15 cellular contexts compared by ENCODE assay signal in genomic region chr10:104334561-104334960, GRCh38. TPM values are rescaled to one million over a fixed set of nuclear protein-coding genes. Genes with fewer than 3 reads are reported as not detected.
DNase-seq lines count a peak whose midpoint lies in the region; ATAC-seq, FAIRE-seq and TF ChIP-seq lines count a peak whose summit lies in the region.
"Had no signal": no experiment of that assay in that cellular context is flagged by ENCODE, and none has a peak within 500 bp of the region (broad histone marks: within the 10 kb centered on the region; RNA-seq: fewer than 3 reads in every experiment).

No MANE protein-coding gene starts in this region.

- H3K4me2 ChIP-seq in K562 (ENCODE audit: insufficient read depth, low read length), result peak overlapping the region; percentile 91

- no peak for FAIRE-seq in K562 (lab: Jason Lieb, UNC)
- FAIRE-seq: endothelial cell of umbilical vein had no signal

- no peaks in the 10 kb centered on the region for H3K9me3 Mint-ChIP-seq in activated naive CD4-positive, alpha-beta T cell treated with anti-CD3 and anti-CD28 coated beads for 36 hours
- H3K9me3 Mint-ChIP-seq: activated CD4-positive, alpha-beta T cell treated with anti-CD3 and anti-CD28 coated beads, Interleukin-2, amount 10 ng/mL, durations not matched to agents 24 days and 14 days had no signal

- H3K27ac ChIP-seq in K562 (ENCODE audit: extremely low read depth, low read depth, low read length) (peak overlapping the region; percentile 55; the same call in 2 of the 3 replicates), lung (ENCODE audit: low read depth in 1 of 2, low read length in 1 of 2) (peak overlapping the region; percentile 11 to 94), tibial nerve (peak overlapping the region in 3 of 4 donors; percentile 45 to 98 (median 97)), A673 (ENCODE audit: low read depth, low read length, poor library complexity, severe bottlenecking) (no peak overlapping the region)
- H3K27ac ChIP-seq: HL-60, SK-N-MC had no signal

- H3K9me3 ChIP-seq in K562 (replicated peaks; ENCODE audit: control insufficient read depth, insufficient read depth, low read depth, low read length), result no peaks in the 10 kb centered on the region
- H3K9me3 ChIP-seq in lung (ENCODE audit: control insufficient read depth in 2 of 2, insufficient read depth in 1 of 2, low read length in 1 of 2), result no peaks in the 10 kb centered on the region
- H3K9me3 ChIP-seq in tibial nerve, result no peaks in the 10 kb centered on the region
- no peaks in the 10 kb centered on the region for H3K9me3 ChIP-seq in A673 (ENCODE audit: low read depth, low read length, poor library complexity, severe bottlenecking)

- no peak for ATAC-seq in K562
- ATAC-seq in lung (ENCODE audit: insufficient read depth, low FRiP score), result no peak
- ATAC-seq in HG03025 (IDR thresholded peaks at IDR 0.05; ENCODE audit: low FRiP score, unreplicated experiment), result no peak
- no peak for ATAC-seq in GM18519 (IDR thresholded peaks at IDR 0.05; ENCODE audit: low FRiP score, unreplicated experiment)

- BruUV-seq in K562 (replicated peaks; lab: Mats Ljungman, UMichigan), result no TSS peak
- no TSS peak for BruUV-seq in A673 (replicated peaks; lab: Mats Ljungman, UMichigan)

- peaks cover 100% of the 10 kb centered on the region for H3K79me2 ChIP-seq in K562 (ENCODE audit: control insufficient read depth, insufficient read depth, low read length)

- peak overlapping the region; percentile 41 to 87; a peak in 3 of 4 replicates for H3K9ac ChIP-seq in K562 (ENCODE audit: insufficient read depth in 1 of 2, low read depth in 2 of 2, low read length in 2 of 2)

- 71% methylated on average over 6 of the region's 6 CpGs for WGBS in K562 (ENCODE audit: insufficient coverage, low coverage, missing lambda C conversion rate)
- WGBS in lung, 2 donors, result 94 to 95% methylated on average over 6 of the region's 6 CpGs
- 89 to 97% methylated on average over 6 of the region's 6 CpGs for WGBS in tibial nerve, 2 donors

- intact Hi-C loops in activated naive CD4-positive, alpha-beta T cell treated with anti-CD3 and anti-CD28 coated beads for 36 hours (cut with micrococcal nuclease), result loop anchor here (10.0 kb wide), 1 partner anchor 640 kb away; no protein-coding TSS in a partner anchor
- intact Hi-C loops in K562 (cut with micrococcal nuclease) (no loop called here), A673 (cut with micrococcal nuclease; ENCODE audit: unreplicated experiment) (no loop called here)

- TF ChIP-seq CTCF in K562 (IDR thresholded peaks at IDR 0.05 in 2 of 3, conservative IDR thresholded peaks at IDR 0.05 in 1 of 3; ENCODE audit: insufficient read depth in 2 of 3, low read depth in 1 of 3, low read length in 3 of 3) (no peak), lung (IDR thresholded peaks at IDR 0.05; ENCODE audit: control extremely low read depth, extremely low read depth) (no peak), tibial nerve (IDR thresholded peaks at IDR 0.05) (no peak), A673 (conservative IDR thresholded peaks at IDR 0.05; ENCODE audit: low read depth, low read length) (no peak)

- peaks cover 73% of the 10 kb centered on the region for H3K4me1 Mint-ChIP-seq in activated naive CD4-positive, alpha-beta T cell treated with anti-CD3 and anti-CD28 coated beads for 36 hours (ENCODE audit: low read depth)

- TF ChIP-seq EP300 in K562 (IDR thresholded peaks at IDR 0.05; ENCODE audit: low read length) (no peak), tibial nerve (IDR thresholded peaks at IDR 0.05) (no peak)

- no peak overlapping the region for H3K4me3 Mint-ChIP-seq in activated naive CD4-positive, alpha-beta T cell treated with anti-CD3 and anti-CD28 coated beads for 36 hours

- H3K27me3 ChIP-seq in K562 (ENCODE audit: control insufficient read depth in 2 of 2, insufficient read depth in 2 of 2, low read length in 2 of 2) (no peaks in the 10 kb centered on the region), lung (ENCODE audit: control insufficient read depth, insufficient read depth) (no peaks in the 10 kb centered on the region), tibial nerve (no peaks in the 10 kb centered on the region), A673 (replicated peaks; ENCODE audit: insufficient read depth, low read depth, low read length, poor library complexity) (no peaks in the 10 kb centered on the region)

- H3K4me1 ChIP-seq in K562 (replicated peaks in 1 of 2; ENCODE audit: control insufficient read depth in 2 of 2, insufficient read depth in 2 of 2, low read length in 2 of 2) (peaks cover 48 to 62% of the 10 kb centered on the region in 2 experiments), lung (ENCODE audit: control insufficient read depth in 2 of 2, insufficient read depth in 2 of 2, low read length in 2 of 2) (peaks cover 43 to 49% of the 10 kb centered on the region in 2 donors), tibial nerve (peaks cover 3 to 81% (median 65%) of the 10 kb centered on the region in 4 donors), A673 (ENCODE audit: insufficient read depth, low read length, poor library complexity, severe bottlenecking) (peaks cover 60% of the 10 kb centered on the region)

- in situ Hi-C loops in K562 (cut with MboI), result no loop called here

- peaks cover 42% of the 10 kb centered on the region for H4K20me1 ChIP-seq in K562 (replicated peaks; ENCODE audit: control insufficient read depth, insufficient read depth, low read length)

- H3K4me3 ChIP-seq in K562, result peak overlapping the region; percentile 98; the same call in 1 of the 2 replicates
- no peak overlapping the region for H3K4me3 ChIP-seq in lung
- H3K4me3 ChIP-seq in tibial nerve, result no peak overlapping the region
- no peak overlapping the region for H3K4me3 ChIP-seq in A673 (ENCODE audit: low read depth, low read length, poor library complexity, severe bottlenecking)
- H3K4me3 ChIP-seq: SK-N-MC had no signal

- CTCF ChIA-PET in activated naive CD4-positive, alpha-beta T cell treated with anti-CD3 and anti-CD28 coated beads for 36 hours (lab: Charles Lee), result interaction anchor here (0.8 to 7.0 kb wide), 5 partner anchors 16 to 59 kb away, joined by 3 to 67 read pairs (median 22); partner anchors contain the start of gene CFAP58
- CTCF ChIA-PET in K562 (lab: Yijun Ruan, JAX; ENCODE audit: low intra/inter-chr PET ratio) (no interaction called here), A673 (lab: Charles Lee) (no interaction called here)

- H2AFZ ChIP-seq in K562 (ENCODE audit: low read depth, low read length), result no peak overlapping the region

- H3K36me3 ChIP-seq in K562 (ENCODE audit: control insufficient read depth, insufficient read depth, low read length) (peaks cover 61% of the 10 kb centered on the region), lung (ENCODE audit: control insufficient read depth in 2 of 2, insufficient read depth in 2 of 2, low read length in 2 of 2) (peaks cover 0 to 2% of the 10 kb centered on the region in 2 donors), tibial nerve (no peaks in the 10 kb centered on the region), A673 (ENCODE audit: insufficient read depth, low read length, poor library complexity, severe bottlenecking) (no peaks in the 10 kb centered on the region)

- POLR2A ChIA-PET in K562 (lab: Yijun Ruan, JAX), result interaction anchor here (0.7 to 2.4 kb wide), 2 partner anchors 13 to 16 kb away, joined by 3 to 9 read pairs; no protein-coding TSS in a partner anchor
- POLR2A ChIA-PET in A673 (lab: Charles Lee; ENCODE audit: low non-redundant PET), result no interaction called here

- no peaks in the 10 kb centered on the region for H3K27me3 Mint-ChIP-seq in activated naive CD4-positive, alpha-beta T cell treated with anti-CD3 and anti-CD28 coated beads for 36 hours (ENCODE audit: low read depth)

- DNase-seq in activated naive CD4-positive, alpha-beta T cell treated with anti-CD3 and anti-CD28 coated beads for 36 hours, result no peak
- DNase-seq in activated naive CD4-positive, alpha-beta T cell (lab: John Stamatoyannopoulos, UW), result no peak
- DNase-seq in K562 (ENCODE audit: extremely low read depth in 1 of 4, low spot score in 3 of 4), result peak in 1 of 4 experiments; percentile 9
- no peak for DNase-seq in lung (ENCODE audit: low spot score)
- no peak for DNase-seq in tibial nerve (ENCODE audit: low spot score in 2 of 2)
- no peak for DNase-seq in A673 (ENCODE audit: low spot score)
- DNase-seq: activated CD4-positive, alpha-beta T cell treated with anti-CD3 and anti-CD28 coated beads, Interleukin-2, amount 10 ng/mL, durations not matched to agents 24 days and 14 days; anterior cingulate cortex; NCI-H1105; stimulated activated CD4-positive, alpha-beta T cell treated with anti-CD3 and anti-CD28 coated beads, Interleukin-15, amount 100 ng/mL, for 24 hours had no signal

- no peaks in the 10 kb centered on the region for H3K9me1 ChIP-seq in K562 (ENCODE audit: control insufficient read depth, insufficient read depth, low read length)

- TF ChIP-seq RAD21 in K562 (CRISPR knock-in tag; conservative IDR thresholded peaks at IDR 0.05 in 1 of 2, IDR thresholded peaks at IDR 0.05 in 1 of 2), result no peak

- TF ChIP-seq POLR2A in K562 (conservative IDR thresholded peaks at IDR 0.05), result no peak
- no peak for TF ChIP-seq POLR2A in tibial nerve (IDR thresholded peaks at IDR 0.05)

- H3K36me3 Mint-ChIP-seq in activated naive CD4-positive, alpha-beta T cell treated with anti-CD3 and anti-CD28 coated beads for 36 hours (ENCODE audit: low read depth), result peaks cover 14% of the 10 kb centered on the region

- H3K27ac Mint-ChIP-seq in activated naive CD4-positive, alpha-beta T cell treated with anti-CD3 and anti-CD28 coated beads for 36 hours, result peak overlapping the region; percentile 73

RNA-seq across cellular contexts. Expression of gene ITPRIP, which starts 3.7 kb away (rescaled TPM):
- total RNA-seq in activated naive CD4-positive, alpha-beta T cell treated with anti-CD3 and anti-CD28 coated beads for 36 hours, result 10 to 100 TPM; 24.5 to 25.3 TPM
- 30.8 and 81.8 TPM in 2 replicates for total RNA-seq in K562 (2011; cell fraction: chromatin; rRNA removed; ENCODE audit: low replicate concordance)
- total RNA-seq in K562 (2011; cell fraction: nucleolus; rRNA removed), result 74.2 and 84.7 TPM in 2 replicates
- 65.3 and 65.6 TPM in 2 replicates for total RNA-seq in K562 (2011; cell fraction: nucleoplasm; rRNA removed)
- total RNA-seq in K562 (2014; rRNA removed), result 11.1 and 14.2 TPM in 2 replicates
- total RNA-seq in K562 (2014; rRNA removed; fragmentation: Illumina TruSeq; extraction: Trizol), result 5.1 and 5.5 TPM in 2 replicates
- total RNA-seq in K562 (2015; rRNA removed; fragmentation: Illumina TruSeq; extraction: Trizol), result 5.2 and 5.4 TPM in 2 replicates
- total RNA-seq in K562 (2021), result 27.0 and 28.5 TPM in 2 replicates
- polyA plus RNA-seq in K562 (2011; rRNA removed), result 10.9 and 13.3 TPM in 2 replicates
- 14.2 and 21.9 TPM in 2 replicates for polyA plus RNA-seq in K562 (2011; cell fraction: cytosol; rRNA removed)
- 11.7 and 18.8 TPM in 2 replicates for polyA plus RNA-seq in K562 (2011; cell fraction: nucleus; rRNA removed)
- 14.6 and 21.0 TPM in 2 replicates for polyA plus RNA-seq in K562 (2012)
- polyA plus RNA-seq in K562 (2014; fragmentation: Illumina TruSeq; extraction: Trizol), result 17.8 and 18.5 TPM in 2 replicates
- polyA plus RNA-seq in K562 (2014; fragmentation: Nextera tagmentation; extraction: Ambion mirVana), result 1 to 10 TPM; 4.4 to 4.9 TPM
- polyA plus RNA-seq in K562 (2014; rRNA removed), result 12.9 and 15.3 TPM in 2 replicates
- polyA minus RNA-seq in K562 (2011; rRNA and poly(A)+ RNA removed), result 16.3 and 19.5 TPM in 2 replicates
- 18.0 and 19.1 TPM in 2 replicates for polyA minus RNA-seq in K562 (2011; cell fraction: cytosol; rRNA and poly(A)+ RNA removed)
- polyA minus RNA-seq in K562 (2011; cell fraction: nucleus; rRNA and poly(A)+ RNA removed), result 20.5 and 25.3 TPM in 2 replicates
- 10 to 100 TPM; 23.8 to 36.0 TPM for total RNA-seq in lung
- polyA plus RNA-seq in lung, result 10 to 100 TPM; 21.7 to 44.7 TPM
- 10 to 100 TPM; 22.6 to 58.2 (median 39.9) TPM for total RNA-seq in tibial nerve
- total RNA-seq in A673 (2021), result 23.1 and 24.8 TPM in 2 replicates

RNA-seq across cellular contexts. Expression of gene CFAP58, which starts 19.1 kb away (rescaled TPM):
- under 1 TPM; 0.59 to 0.86 TPM for total RNA-seq in activated naive CD4-positive, alpha-beta T cell treated with anti-CD3 and anti-CD28 coated beads for 36 hours
- total RNA-seq in K562 (2011; cell fraction: chromatin; rRNA removed; ENCODE audit: low replicate concordance), result 0.30 and 3.4 TPM in 2 replicates
- total RNA-seq in K562 (2011; cell fraction: nucleolus; rRNA removed), result 0.33 and 0.92 TPM in 2 replicates
- total RNA-seq in K562 (2011; cell fraction: nucleoplasm; rRNA removed), result 1.1 and 1.2 TPM in 2 replicates
- total RNA-seq in K562 (2014; rRNA removed) (0.45 and 2.0 TPM in 2 replicates), K562 (2014; rRNA removed; fragmentation: Illumina TruSeq; extraction: Trizol) (0.98 and 1.2 TPM in 2 replicates), K562 (2015; rRNA removed; fragmentation: Illumina TruSeq; extraction: Trizol) (0.54 and 0.68 TPM in 2 replicates), K562 (2021) (0.60 and 0.69 TPM in 2 replicates), lung (1 to 10 TPM; 5.0 to 5.4 TPM), tibial nerve (under 1 TPM in 2 of 4 donors, not detected in 2; 0.20 to 0.21 TPM), A673 (2021) (0.17 and 0.52 TPM in 2 replicates)
- polyA plus RNA-seq in K562 (2011; rRNA removed) (0.62 and 1.2 TPM in 2 replicates), K562 (2014; fragmentation: Illumina TruSeq; extraction: Trizol) (0.71 and 0.72 TPM in 2 replicates), K562 (2014; fragmentation: Nextera tagmentation; extraction: Ambion mirVana) (under 1 TPM; 0.08 to 0.52 TPM), K562 (2014; rRNA removed) (0.42 and 1.0 TPM in 2 replicates), lung (1 to 10 TPM; 1.4 to 2.2 TPM)
- polyA plus RNA-seq in K562 (2011; cell fraction: cytosol; rRNA removed), result 0.06 and 0.22 TPM in 2 replicates
- polyA plus RNA-seq in K562 (2011; cell fraction: nucleus; rRNA removed), result 1.4 and 1.5 TPM in 2 replicates
- polyA plus RNA-seq in K562 (2012), result 0.51 and 1.7 TPM in 2 replicates
- 0.88 and 1.3 TPM in 2 replicates for polyA minus RNA-seq in K562 (2011; rRNA and poly(A)+ RNA removed)
- 0.48 and 0.91 TPM in 2 replicates for polyA minus RNA-seq in K562 (2011; cell fraction: cytosol; rRNA and poly(A)+ RNA removed)
- polyA minus RNA-seq in K562 (2011; cell fraction: nucleus; rRNA and poly(A)+ RNA removed), result 0.40 and 1.3 TPM in 2 replicates
